In the genomic region with DNA sequence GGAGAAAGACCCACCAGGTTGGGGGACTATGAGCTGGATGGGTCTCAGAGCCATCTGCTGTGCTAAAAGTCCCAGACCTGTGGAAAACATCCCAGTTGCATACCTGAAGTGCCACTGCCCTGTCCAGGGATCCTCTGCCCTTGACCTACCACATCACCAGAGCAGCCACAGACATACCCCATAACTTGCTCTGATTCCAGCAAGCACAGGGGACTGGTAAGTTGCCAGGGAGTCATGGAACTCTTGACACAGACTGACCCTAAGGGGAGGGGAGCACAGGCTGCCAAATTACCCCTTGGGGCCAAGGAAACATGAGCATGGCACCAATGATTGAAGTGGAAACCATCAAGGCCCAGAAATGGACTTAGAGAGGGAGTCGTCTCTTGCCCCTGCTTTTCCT, we compare ENCODE assay signal across 1 cellular context.
TF ChIP-seq lines count a peak whose summit lies in the region.

No MANE protein-coding gene starts in this region.

TF ChIP-seq in H1, 55 proteins besides CTCF, POLR2A, EP300 and RAD21:
- TF ChIP-seq RNF2 (IDR thresholded peaks at IDR 0.05; ENCODE audit: borderline replicate concordance, low read depth, low read length, missing control alignments, poor library complexity, severe bottlenecking), result no peak
- TF ChIP-seq ATF2 (IDR thresholded peaks at IDR 0.05; ENCODE audit: low read length), result no peak
- TF ChIP-seq SIX5 (IDR thresholded peaks at IDR 0.05; ENCODE audit: low read depth, low read length), result no peak
- TF ChIP-seq NRF1 (IDR thresholded peaks at IDR 0.05; ENCODE audit: low read depth, low read length), result no peak
- no peak for TF ChIP-seq TBP (IDR thresholded peaks at IDR 0.05; ENCODE audit: low read depth, low read length)
- TF ChIP-seq NANOG (IDR thresholded peaks at IDR 0.05; ENCODE audit: insufficient read depth, low read depth, low read length, poor library complexity, severe bottlenecking), result no peak
- no peak for TF ChIP-seq CBX5 (IDR thresholded peaks at IDR 0.05; ENCODE audit: low read depth, low read length)
- no peak for TF ChIP-seq HDAC6 (IDR thresholded peaks at IDR 0.05; ENCODE audit: low read depth, low read length)
- no peak for TF ChIP-seq POLR2AphosphoS5 (IDR thresholded peaks at IDR 0.05; ENCODE audit: low read depth, low read length)
- no peak for TF ChIP-seq TAF7 (optimal IDR thresholded peaks at IDR 0.05; ENCODE audit: borderline replicate concordance, low read depth, low read length)
- no peak for TF ChIP-seq SRF (IDR thresholded peaks at IDR 0.05; ENCODE audit: low read depth, low read length)
- no peak for TF ChIP-seq MAFK (IDR thresholded peaks at IDR 0.05; ENCODE audit: low read depth, low read length)
- TF ChIP-seq TCF12 (IDR thresholded peaks at IDR 0.05; ENCODE audit: low read depth, low read length), result no peak
TF ChIP-seq in H1: peak in this region for 0.
